16 cellular contexts compared by ENCODE assay signal in genomic region chr3:177441281-177441812, GRCh38.
A peak's percentile ranks its signal among the peaks of the same experiment; 100 is the strongest.
DNase-seq lines count a peak whose midpoint lies in the region; ATAC-seq and TF ChIP-seq lines count a peak whose summit lies in the region.
"Had no signal": no experiment of that assay in that cellular context is flagged by ENCODE, and none has a peak within 500 bp of the region (broad histone marks: within the 10 kb centered on the region; RNA-seq: fewer than 3 reads in every experiment).

No MANE protein-coding gene starts in this region.

- no peak overlapping the region for H3K9ac ChIP-seq in H9 (ENCODE audit: extremely low read depth, insufficient read length, low read length)

- ATAC-seq in GM18861 (IDR thresholded peaks at IDR 0.05; ENCODE audit: unreplicated experiment): no peak
- ATAC-seq in GM18502 (IDR thresholded peaks at IDR 0.05; ENCODE audit: poor library complexity, unreplicated experiment): no peak
- ATAC-seq: left lobe of liver had no signal

- CTCF ChIA-PET in activated CD4-positive, alpha-beta memory T cell treated with anti-CD3 and anti-CD28 coated beads, Interleukin-2, amount 10 ng/mL, durations not matched to agents 7 days and 5 days (lab: Charles Lee): no interaction called here

- H2BK120ac ChIP-seq in H9 (ENCODE audit: low read depth, low read length, poor library complexity, severe bottlenecking): no peak overlapping the region

- DNase-seq in M059J (ENCODE audit: low read depth): peak; percentile 66
- DNase-seq in activated CD4-positive, alpha-beta memory T cell treated with anti-CD3 and anti-CD28 coated beads, Interleukin-2, amount 10 ng/mL, durations not matched to agents 7 days and 5 days: no peak
- no peak for DNase-seq in H9
- DNase-seq: activated CD4-positive, alpha-beta T cell treated with anti-CD3 and anti-CD28 coated beads, Interleukin-2, amount 50 U/mL, for 1 hour; activated naive CD4-positive, alpha-beta T cell treated with Interleukin-2 at 50 U/mL for 16 hours; NCI-H345; ovary; stimulated activated CD4-positive, alpha-beta T cell treated with anti-CD3 and anti-CD28 coated beads, Interleukin-1b, Interleukin-23, amount 100 ng/mL, for 48 hours; T-helper 1 cell had no signal

- no peak overlapping the region for H4K5ac ChIP-seq in H9 (ENCODE audit: insufficient read length, low read depth, low read length)

- no peaks in the 10 kb centered on the region for H3K27me3 Mint-ChIP-seq in activated CD4-positive, alpha-beta memory T cell treated with anti-CD3 and anti-CD28 coated beads, Interleukin-2, amount 10 ng/mL, durations not matched to agents 7 days and 5 days
- H3K27me3 Mint-ChIP-seq in H9 (ENCODE audit: low read depth): no peaks in the 10 kb centered on the region

- no peak overlapping the region for H3K23ac ChIP-seq in H9 (ENCODE audit: insufficient read length, low read depth, low read length)

- no peak overlapping the region for H3K4me3 Mint-ChIP-seq in activated CD4-positive, alpha-beta memory T cell treated with anti-CD3 and anti-CD28 coated beads, Interleukin-2, amount 10 ng/mL, durations not matched to agents 7 days and 5 days
- H3K4me3 Mint-ChIP-seq in H9: no peak overlapping the region

- no peak for TF ChIP-seq CTCF in H9 (conservative IDR thresholded peaks at IDR 0.05)

- H3K56ac ChIP-seq in H9 (ENCODE audit: insufficient read length, low read depth, low read length): no peak overlapping the region

- no peak overlapping the region for H3K14ac ChIP-seq in H9 (ENCODE audit: insufficient read depth, low read length)

- no peak overlapping the region for H3K4ac ChIP-seq in H9 (ENCODE audit: low read depth, low read length)

- H3K9me3 ChIP-seq in esophagus (ENCODE audit: control insufficient read depth in 2 of 2, insufficient read depth in 1 of 2, low read depth in 1 of 2, low read length in 1 of 2) (no peaks in the 10 kb centered on the region), muscle layer of duodenum (ENCODE audit: control insufficient read depth in 1 of 2, low read length in 2 of 2) (no peaks in the 10 kb centered on the region), H9 (ENCODE audit: control insufficient read depth, low read depth, low read length) (no peaks in the 10 kb centered on the region)
- H3K9me3 ChIP-seq: ascending aorta, MG63, ovary had no signal

- 67 to 86% methylated on average over 1 of the region's 1 CpG for WGBS in esophagus, 2 donors
- WGBS in H9 (ENCODE audit: extremely low coverage, insufficient read length, low lambda C conversion rate): no CpG with 5 or more reads among the region's 1 CpG

- no peak overlapping the region for H3K4me2 ChIP-seq in H9 (ENCODE audit: insufficient read depth, insufficient read length, low read length)

- POLR2A ChIA-PET in activated CD4-positive, alpha-beta memory T cell treated with anti-CD3 and anti-CD28 coated beads, Interleukin-2, amount 10 ng/mL, durations not matched to agents 7 days and 5 days (lab: Charles Lee): no interaction called here

- no peaks in the 10 kb centered on the region for H3K4me1 Mint-ChIP-seq in activated CD4-positive, alpha-beta memory T cell treated with anti-CD3 and anti-CD28 coated beads, Interleukin-2, amount 10 ng/mL, durations not matched to agents 7 days and 5 days
- no peaks in the 10 kb centered on the region for H3K4me1 Mint-ChIP-seq in H9

- H3K79me2 ChIP-seq in H9 (ENCODE audit: insufficient read depth, low read length): no peaks in the 10 kb centered on the region

- no peak overlapping the region for H2AK5ac ChIP-seq in H9 (ENCODE audit: insufficient read length, low read length)

- no peak overlapping the region for H3K4me3 ChIP-seq in esophagus (ENCODE audit: low read depth in 1 of 2, low read length in 2 of 2)
- peak overlapping the region; percentile 43 to 47 for H3K4me3 ChIP-seq in muscle layer of duodenum (ENCODE audit: low read depth in 1 of 2, low read length in 2 of 2)
- H3K4me3 ChIP-seq: ascending aorta, MG63, ovary had no signal

- no peaks in the 10 kb centered on the region for H3K36me3 Mint-ChIP-seq in activated CD4-positive, alpha-beta memory T cell treated with anti-CD3 and anti-CD28 coated beads, Interleukin-2, amount 10 ng/mL, durations not matched to agents 7 days and 5 days (ENCODE audit: low read depth)
- no peaks in the 10 kb centered on the region for H3K36me3 Mint-ChIP-seq in H9 (ENCODE audit: insufficient read depth in 1 of 3, low read depth in 3 of 3)

- H3K27ac ChIP-seq in esophagus (ENCODE audit: low read depth in 2 of 2, low read length in 1 of 2): peak overlapping the region; percentile 49 to 72
- H3K27ac ChIP-seq in muscle layer of duodenum (ENCODE audit: low read length): peak overlapping the region; percentile 87
- no peak overlapping the region for H3K27ac ChIP-seq in H9 (ENCODE audit: insufficient read length, low read depth, low read length)
- H3K27ac ChIP-seq: ascending aorta, ovary had no signal

- peaks cover 0 to 2% of the 10 kb centered on the region in 2 donors for H3K4me1 ChIP-seq in esophagus (ENCODE audit: control insufficient read depth in 2 of 2, insufficient read depth in 2 of 2, low read length in 1 of 2)
- peaks cover 9 to 38% of the 10 kb centered on the region in 2 donors for H3K4me1 ChIP-seq in muscle layer of duodenum (ENCODE audit: control insufficient read depth in 1 of 2, insufficient read depth in 2 of 2, low read length in 2 of 2)
- no peaks in the 10 kb centered on the region for H3K4me1 ChIP-seq in H9 (ENCODE audit: insufficient read depth, low read length)
- H3K4me1 ChIP-seq: ascending aorta had no signal

- no peak overlapping the region for H3T11ph ChIP-seq in H9 (ENCODE audit: low read length)

- no peaks in the 10 kb centered on the region for H3K23me2 ChIP-seq in H9 (ENCODE audit: insufficient read length, low read depth, low read length, poor library complexity, severe bottlenecking)

- no peaks in the 10 kb centered on the region for H3K9me3 Mint-ChIP-seq in activated CD4-positive, alpha-beta memory T cell treated with anti-CD3 and anti-CD28 coated beads, Interleukin-2, amount 10 ng/mL, durations not matched to agents 7 days and 5 days
- no peaks in the 10 kb centered on the region for H3K9me3 Mint-ChIP-seq in H9

- H2BK5ac ChIP-seq in H9 (ENCODE audit: insufficient read length, low read length): no peak overlapping the region

- H3K27ac Mint-ChIP-seq in activated CD4-positive, alpha-beta memory T cell treated with anti-CD3 and anti-CD28 coated beads, Interleukin-2, amount 10 ng/mL, durations not matched to agents 7 days and 5 days: no peak overlapping the region
- no peak overlapping the region for H3K27ac Mint-ChIP-seq in H9

- H4K8ac ChIP-seq in H9 (replicated peaks; ENCODE audit: insufficient read length, low read depth, low read length): no peak overlapping the region

- H2AFZ ChIP-seq in H9 (ENCODE audit: low read length): no peak overlapping the region

- no peaks in the 10 kb centered on the region for H4K20me1 ChIP-seq in H9 (ENCODE audit: control insufficient read depth, insufficient read depth, insufficient read length)

- H2BK12ac ChIP-seq in H9 (ENCODE audit: insufficient read length, low read depth, low read length): no peak overlapping the region

- no peak overlapping the region for H2BK15ac ChIP-seq in H9 (ENCODE audit: low read depth, low read length)

- no peaks in the 10 kb centered on the region for H3K79me1 ChIP-seq in H9 (ENCODE audit: insufficient read depth, low read depth, low read length, poor library complexity, severe bottlenecking)

- no peak overlapping the region for H3K18ac ChIP-seq in H9 (ENCODE audit: insufficient read length, low read depth, low read length)

- H3K36me3 ChIP-seq in esophagus (ENCODE audit: control insufficient read depth in 2 of 2, insufficient read depth in 2 of 2, low read length in 1 of 2): no peaks in the 10 kb centered on the region
- H3K36me3 ChIP-seq in muscle layer of duodenum (ENCODE audit: control insufficient read depth in 1 of 2, insufficient read depth in 2 of 2, low read length in 2 of 2): no peaks in the 10 kb centered on the region
- H3K36me3 ChIP-seq: ascending aorta, MG63, ovary had no signal

- H2BK20ac ChIP-seq in H9 (ENCODE audit: low read depth, low read length, poor library complexity, severe bottlenecking): no peak overlapping the region

- no peak overlapping the region for H4K91ac ChIP-seq in H9 (ENCODE audit: insufficient read length, low read depth, low read length)

- H3K27me3 ChIP-seq in esophagus (ENCODE audit: control insufficient read depth in 1 of 2, insufficient read depth in 2 of 2, low read length in 2 of 2) (no peaks in the 10 kb centered on the region), muscle layer of duodenum (ENCODE audit: low read depth, low read length) (no peaks in the 10 kb centered on the region), H9 (ENCODE audit: insufficient read depth, low read length) (no peaks in the 10 kb centered on the region)
- H3K27me3 ChIP-seq: ascending aorta, MG63, ovary had no signal

Comparison
In these comparisons a context has a peak if more than half of its experiments do, and no peak if none do; other contexts are left out.
1. H3K4me3 ChIP-seq: peak in muscle layer of duodenum (2 of 2); none in esophagus (0 of 2).